15 cellular contexts compared by ENCODE assay signal in genomic region chr15:40743466-40743865, GRCh38. TPM values are rescaled to one million over a fixed set of nuclear protein-coding genes. Genes with fewer than 3 reads are reported as not detected.
A peak's percentile ranks its signal among the peaks of the same experiment; 100 is the strongest.
DNase-seq lines count a peak whose midpoint lies in the region; ATAC-seq, FAIRE-seq and TF ChIP-seq lines count a peak whose summit lies in the region.
"Had no signal": no experiment of that assay in that cellular context is flagged by ENCODE, and none has a peak within 500 bp of the region (broad histone marks: within the 10 kb centered on the region; RNA-seq: fewer than 3 reads in every experiment).

No MANE protein-coding gene starts in this region.

- TF ChIP-seq CTCF in astrocyte (IDR thresholded peaks at IDR 0.05; ENCODE audit: insufficient read depth, low read depth, low read length) (no peak), neural crest cell (conservative IDR thresholded peaks at IDR 0.05) (no peak), omental fat pad (IDR thresholded peaks at IDR 0.05) (no peak)

- no peak for FAIRE-seq in astrocyte (lab: Jason Lieb, UNC)

- H4K20me1 ChIP-seq in astrocyte (ENCODE audit: insufficient read depth, low read length): peaks cover 32% of the 10 kb centered on the region

- peaks cover 27% of the 10 kb centered on the region for H3K36me3 ChIP-seq in astrocyte (ENCODE audit: insufficient read depth, low read length)

- H3K27ac ChIP-seq in astrocyte (ENCODE audit: low read depth, low read length): peak overlapping the region; percentile 52
- H3K27ac ChIP-seq: 22Rv1, cardiac muscle cell had no signal

- no peaks in the 10 kb centered on the region for H3K27me3 ChIP-seq in astrocyte (ENCODE audit: insufficient read depth, low read length)
- H3K27me3 ChIP-seq: cardiac muscle cell, heart right ventricle, tibial nerve had no signal

- peak overlapping the region; percentile 7 for H3K9ac ChIP-seq in astrocyte (ENCODE audit: low read length)

- H3K27ac Mint-ChIP-seq in astrocyte (ENCODE audit: unreplicated experiment): peak overlapping the region; percentile 91
- H3K27ac Mint-ChIP-seq in neural crest cell (ENCODE audit: unreplicated experiment): no peak overlapping the region

- H3K4me3 Mint-ChIP-seq in astrocyte (ENCODE audit: unreplicated experiment): no peak overlapping the region
- H3K4me3 Mint-ChIP-seq in neural crest cell: peak overlapping the region; percentile 69

- H3K4me3 ChIP-seq in Jurkat, Clone E6-1 (ENCODE audit: low read length): peak overlapping the region; percentile 18
- H3K4me3 ChIP-seq in astrocyte (ENCODE audit: insufficient read depth, low read depth, low read length): no peak overlapping the region
- H3K4me3 ChIP-seq: cardiac muscle cell, heart right ventricle, tibial nerve had no signal

- H3K36me3 Mint-ChIP-seq in astrocyte (ENCODE audit: low read depth, unreplicated experiment): peaks cover 15% of the 10 kb centered on the region
- peaks cover 7% of the 10 kb centered on the region for H3K36me3 Mint-ChIP-seq in neural crest cell (ENCODE audit: low read depth)

- H3K27me3 Mint-ChIP-seq in astrocyte (ENCODE audit: low read depth, unreplicated experiment) (no peaks in the 10 kb centered on the region), neural crest cell (ENCODE audit: low read depth) (no peaks in the 10 kb centered on the region)

- no peak overlapping the region for H3K4me2 ChIP-seq in astrocyte (ENCODE audit: low read length)

- H3K9me3 Mint-ChIP-seq in astrocyte (ENCODE audit: unreplicated experiment) (no peaks in the 10 kb centered on the region), neural crest cell (no peaks in the 10 kb centered on the region)

- H2AFZ ChIP-seq in astrocyte (ENCODE audit: low read depth, low read length): no peak overlapping the region

- peak; percentile 30 for DNase-seq in NK-92 treated with Interleukin-12 subunit alpha and Interleukin-12 subunit beta, amount 100 ng/mL, for 24 hours (lab: John Stamatoyannopoulos, UW)
- DNase-seq in NK-92 (lab: John Stamatoyannopoulos, UW; ENCODE audit: unreplicated experiment) (no peak), astrocyte (ENCODE audit: low read depth) (no peak), neural crest cell (ENCODE audit: low read depth, low spot score) (no peak), omental fat pad (ENCODE audit: low spot score) (no peak), UCSD-AML1 (lab: John Stamatoyannopoulos, UW; ENCODE audit: unreplicated experiment) (no peak), NCI-H2107 (lab: John Stamatoyannopoulos, UW) (no peak)
- no peak for DNase-seq in Jurkat, Clone E6-1 (ENCODE audit: low read depth, low spot score)
- DNase-seq: heart right ventricle, left colon, NCI-H1694, NCI-H774 had no signal

- no peaks in the 10 kb centered on the region for H3K79me2 ChIP-seq in astrocyte (ENCODE audit: insufficient read depth, low read length)

- ATAC-seq in omental fat pad (ENCODE audit: low FRiP score): no peak
- ATAC-seq: left colon had no signal

- H3K4me1 ChIP-seq in astrocyte (ENCODE audit: insufficient read depth, low read length): peaks cover 10% of the 10 kb centered on the region

- no peaks in the 10 kb centered on the region for H3K9me3 ChIP-seq in astrocyte (ENCODE audit: insufficient read depth, low read depth, low read length)
- H3K9me3 ChIP-seq: heart right ventricle, tibial nerve had no signal

- peaks cover 19% of the 10 kb centered on the region for H3K4me1 Mint-ChIP-seq in astrocyte (ENCODE audit: low read depth, unreplicated experiment)
- H3K4me1 Mint-ChIP-seq in neural crest cell: peaks cover 28% of the 10 kb centered on the region

RNA-seq across cellular contexts. Expression of gene RMDN3, which starts 11.6 kb away (rescaled TPM):
- 29.1 TPM for polyA plus RNA-seq in Jurkat, Clone E6-1 (2012; ENCODE audit: insufficient read depth, insufficient read length)
- total RNA-seq in astrocyte: 32.0 and 32.6 TPM in 2 replicates
- total RNA-seq in neural crest cell: 30.7 and 32.2 TPM in 2 replicates
- total RNA-seq in omental fat pad: 10 to 100 TPM; 32.8 to 50.8 (median 43.7) TPM

RNA-seq across cellular contexts. Expression of gene GCHFR, which starts 20.4 kb away (rescaled TPM):
- polyA plus RNA-seq in Jurkat, Clone E6-1 (2012; ENCODE audit: insufficient read depth, insufficient read length): 14.2 TPM
- total RNA-seq in astrocyte: 6.4 and 7.3 TPM in 2 replicates
- total RNA-seq in neural crest cell: 9.1 and 9.9 TPM in 2 replicates
- total RNA-seq in omental fat pad: 100 to 1,000 TPM in 2 of 4 donors, 10 to 100 TPM in 2; 42.5 to 129 (median 97.1) TPM

RNA-seq across cellular contexts. Expression of gene C15orf62, which starts 26.3 kb away (rescaled TPM):
- 1.3 TPM for polyA plus RNA-seq in Jurkat, Clone E6-1 (2012; ENCODE audit: insufficient read depth, insufficient read length)
- total RNA-seq in astrocyte: 0.19 TPM in 1 of 2 replicates, not detected in the other
- 0.44 and 0.61 TPM in 2 replicates for total RNA-seq in neural crest cell
- total RNA-seq in omental fat pad: 1 to 10 TPM in 1 of 4 donors, under 1 TPM in 2, not detected in 1; 0.19 to 1.3 (median 0.50) TPM

RNA-seq across cellular contexts. Expression of gene RAD51, which starts 48.5 kb away (rescaled TPM):
- polyA plus RNA-seq in Jurkat, Clone E6-1 (2012; ENCODE audit: insufficient read depth, insufficient read length): 67.5 TPM
- total RNA-seq in astrocyte: 3.6 and 5.6 TPM in 2 replicates
- 28.9 and 29.2 TPM in 2 replicates for total RNA-seq in neural crest cell
- under 1 TPM in 2 of 4 donors, not detected in 2; 0.84 TPM for total RNA-seq in omental fat pad
